1 cellular context compared by ENCODE assay signal in genomic region chr19:49876422-49877019, GRCh38.
TF ChIP-seq lines count a peak whose summit lies in the region.

No MANE protein-coding gene starts in this region.

TF ChIP-seq in HepG2, 621 proteins besides CTCF, POLR2A, EP300 and RAD21 (continued from another document and continues in another):
- TF ChIP-seq ZNF639 (CRISPR knock-in tag; conservative IDR thresholded peaks at IDR 0.05): no peak; the same call in 1 of the 2 replicates
- TF ChIP-seq ZNF816 (CRISPR knock-in tag; IDR thresholded peaks at IDR 0.05; ENCODE audit: borderline replicate concordance): no peak; the same call in 1 of the 2 replicates
- TF ChIP-seq SMARCC2 (IDR thresholded peaks at IDR 0.05): no peak
- TF ChIP-seq NKX3-1 (CRISPR knock-in tag; IDR thresholded peaks at IDR 0.05): peak; percentile 16; the same call in 1 of the 2 replicates
- 0 out of 2 replicates have a peak, but pooled peaks have one; percentile 40 for TF ChIP-seq ZSCAN12 (CRISPR knock-in tag; IDR thresholded peaks at IDR 0.05)
- TF ChIP-seq KLF9 (CRISPR knock-in tag; IDR thresholded peaks at IDR 0.05; ENCODE audit: low read depth): no peak
- TF ChIP-seq AHR (CRISPR knock-in tag; IDR thresholded peaks at IDR 0.05): 0 out of 2 replicates have a peak, but pooled peaks have one; percentile 61
- TF ChIP-seq FOXA3 (CRISPR knock-in tag; IDR thresholded peaks at IDR 0.05): peak; percentile 62; the same call in 1 of the 2 replicates
- peak; percentile 97 for TF ChIP-seq RBFOX2 (IDR thresholded peaks at IDR 0.05; ENCODE audit: low read depth, low read length)
- no peak for TF ChIP-seq HNF1A (IDR thresholded peaks at IDR 0.05; ENCODE audit: low read depth)
- TF ChIP-seq HNF1A (CRISPR knock-in tag; IDR thresholded peaks at IDR 0.05; ENCODE audit: borderline replicate concordance): peak; percentile 33; the same call in 1 of the 2 replicates
- peak; percentile 94 for TF ChIP-seq KDM2A (CRISPR knock-in tag; IDR thresholded peaks at IDR 0.05; ENCODE audit: borderline replicate concordance, low read depth)
- TF ChIP-seq SNAI1 (CRISPR knock-in tag; IDR thresholded peaks at IDR 0.05; ENCODE audit: borderline replicate concordance): no peak
- no peak for TF ChIP-seq TBP (CRISPR knock-in tag; IDR thresholded peaks at IDR 0.05)
- peak; percentile 49; the same call in 1 of the 2 replicates for TF ChIP-seq MIXL1 (CRISPR knock-in tag; IDR thresholded peaks at IDR 0.05)
- TF ChIP-seq MAZ (IDR thresholded peaks at IDR 0.05; ENCODE audit: borderline replicate concordance, low read depth, low read length): no peak
- TF ChIP-seq MAZ (CRISPR knock-in tag; IDR thresholded peaks at IDR 0.05; ENCODE audit: low read depth): peak; percentile 85
- no peak; the same call in 1 of the 2 replicates for TF ChIP-seq DNMT1 (CRISPR knock-in tag; IDR thresholded peaks at IDR 0.05)
- TF ChIP-seq NCOA5 (CRISPR knock-in tag; IDR thresholded peaks at IDR 0.05): no peak
- peak; percentile 23; the same call in 1 of the 2 replicates for TF ChIP-seq MEIS2 (CRISPR knock-in tag; IDR thresholded peaks at IDR 0.05)
- TF ChIP-seq ZSCAN9 (CRISPR knock-in tag; IDR thresholded peaks at IDR 0.05; ENCODE audit: borderline replicate concordance): peak; percentile 15; the same call in 1 of the 2 replicates
- no peak for TF ChIP-seq SMAD1 (CRISPR knock-in tag; IDR thresholded peaks at IDR 0.05; ENCODE audit: borderline replicate concordance, low read depth)
- no peak for TF ChIP-seq ZBTB42 (CRISPR knock-in tag; IDR thresholded peaks at IDR 0.05)
- TF ChIP-seq KLF16 (CRISPR knock-in tag; IDR thresholded peaks at IDR 0.05): peak in 1 of 2 experiments; percentile 34; a peak in 1 of 4 replicates
- TF ChIP-seq TERF1 (CRISPR knock-in tag; IDR thresholded peaks at IDR 0.05): no peak
- peak; percentile 38; the same call in 1 of the 2 replicates for TF ChIP-seq NFYC (CRISPR knock-in tag; IDR thresholded peaks at IDR 0.05)
- TF ChIP-seq UBTF (CRISPR knock-in tag; IDR thresholded peaks at IDR 0.05): 0 out of 2 replicates have a peak, but pooled peaks have one; percentile 52
- peak; percentile 49 for TF ChIP-seq SALL1 (CRISPR knock-in tag; IDR thresholded peaks at IDR 0.05)
- peak; percentile 88 for TF ChIP-seq MYC (CRISPR knock-in tag; IDR thresholded peaks at IDR 0.05; ENCODE audit: borderline replicate concordance)
- TF ChIP-seq MAF1 (CRISPR knock-in tag; IDR thresholded peaks at IDR 0.05; ENCODE audit: borderline replicate concordance): no peak
- no peak for TF ChIP-seq ZNF24 (IDR thresholded peaks at IDR 0.05)
- TF ChIP-seq HNF1B (CRISPR knock-in tag; IDR thresholded peaks at IDR 0.05): peak; percentile 17; the same call in 1 of the 2 replicates
- TF ChIP-seq ZNF280B (CRISPR knock-in tag; IDR thresholded peaks at IDR 0.05; ENCODE audit: borderline replicate concordance): no peak
- peak; percentile 29; the same call in 1 of the 2 replicates for TF ChIP-seq TRAFD1 (CRISPR knock-in tag; IDR thresholded peaks at IDR 0.05; ENCODE audit: borderline replicate concordance)
- TF ChIP-seq ZNF770 (CRISPR knock-in tag; IDR thresholded peaks at IDR 0.05): peak; percentile 51; the same call in 1 of the 2 replicates
- TF ChIP-seq ESRRA (CRISPR knock-in tag; IDR thresholded peaks at IDR 0.05; ENCODE audit: low read depth): peak; percentile 44; the same call in 1 of the 2 replicates
- no peak for TF ChIP-seq NR0B2 (CRISPR knock-in tag; IDR thresholded peaks at IDR 0.05)
- no peak for TF ChIP-seq ZBTB37 (CRISPR knock-in tag; IDR thresholded peaks at IDR 0.05)
- TF ChIP-seq ZNF17 (CRISPR knock-in tag; IDR thresholded peaks at IDR 0.05): no peak
- no peak for TF ChIP-seq ZNF3 (CRISPR knock-in tag; IDR thresholded peaks at IDR 0.05)
- no peak for TF ChIP-seq TCF7 (IDR thresholded peaks at IDR 0.05; ENCODE audit: low read depth)
- TF ChIP-seq THYN1 (CRISPR knock-in tag; IDR thresholded peaks at IDR 0.05; ENCODE audit: borderline replicate concordance, low read depth): no peak
